13 cellular contexts compared by ENCODE assay signal in the genomic region with DNA sequence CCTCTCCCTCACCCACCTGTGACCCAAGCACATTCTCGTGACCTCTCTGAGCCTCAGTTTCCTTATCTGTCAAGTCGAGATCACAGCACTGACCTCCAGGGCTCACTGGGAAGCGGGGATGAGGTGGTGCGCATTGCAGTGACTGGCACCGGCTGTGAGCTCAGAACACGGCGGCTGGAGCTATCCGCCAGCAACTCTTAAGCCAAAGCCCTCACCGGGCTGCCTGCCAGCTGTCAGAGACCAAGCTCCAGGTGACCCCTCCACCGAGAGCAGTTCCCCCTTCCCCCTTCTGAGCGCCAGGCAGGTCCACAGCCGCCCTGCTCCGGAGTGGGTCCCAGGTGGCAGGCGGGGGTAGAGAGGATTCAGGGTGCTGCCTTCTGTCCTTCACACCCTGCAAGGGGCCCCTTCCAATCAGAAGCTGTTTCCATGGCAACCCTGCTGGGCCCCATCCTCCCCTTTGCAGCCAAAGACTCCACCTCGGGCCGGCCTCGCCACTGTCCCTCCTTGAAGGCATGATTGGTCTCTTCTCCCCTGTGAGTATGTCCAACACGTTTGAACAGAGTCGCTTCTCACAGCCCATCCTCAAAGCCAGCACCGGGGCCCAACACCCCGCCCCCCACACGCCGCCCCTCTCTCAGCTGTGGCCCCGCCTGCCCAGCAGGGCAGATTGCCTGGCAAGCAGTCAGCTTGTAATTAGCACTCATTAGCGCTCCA.
A peak's percentile ranks its signal among the peaks of the same experiment; 100 is the strongest.
DNase-seq lines count a peak whose midpoint lies in the region; ATAC-seq and TF ChIP-seq lines count a peak whose summit lies in the region.
"Had no signal": no experiment of that assay in that cellular context is flagged by ENCODE, and none has a peak within 500 bp of the region (broad histone marks: within the 10 kb centered on the region; RNA-seq: fewer than 3 reads in every experiment).

No MANE protein-coding gene starts in this region.

- H3K9me3 ChIP-seq in iPS-18a (ENCODE audit: control insufficient read depth, low read depth, low read length) (no peaks in the 10 kb centered on the region), thyroid gland (no peaks in the 10 kb centered on the region)
- H3K9me3 ChIP-seq: SJSA1 had no signal

- CTCF ChIA-PET in activated CD4-positive, alpha-beta memory T cell treated with anti-CD3 and anti-CD28 coated beads for 36 hours (lab: Charles Lee) = interaction anchor here (0.6 kb wide), 1 partner anchor 15 kb away, joined by 4 read pairs; no protein-coding TSS in a partner anchor
- CTCF ChIA-PET in activated CD4-positive, alpha-beta memory T cell treated with anti-CD3 and anti-CD28 coated beads, Interleukin-2, amount 10 ng/mL, durations not matched to agents 7 days and 5 days (lab: Charles Lee) = interaction anchor here (1.4 kb wide), 1 partner anchor 15 kb away, joined by 6 read pairs; no protein-coding TSS in a partner anchor

- whole genome bisulfite sequencing in thyroid gland, 2 donors = 18 to 20% methylated on average over 18 to 23 of the region's 25 CpGs

- intact Hi-C loops in activated CD4-positive, alpha-beta memory T cell treated with anti-CD3 and anti-CD28 coated beads for 36 hours (cut with micrococcal nuclease) = no loop called here
- intact Hi-C loops in thyroid gland (cut with DNase I) = no loop called here

- peaks cover 77% of the 10 kb centered on the region for H3K27me3 ChIP-seq in iPS-18a (ENCODE audit: control insufficient read depth, insufficient read depth, low read length)
- no peaks in the 10 kb centered on the region for H3K27me3 ChIP-seq in thyroid gland
- H3K27me3 ChIP-seq: MG63, SJSA1 had no signal

- peak; percentile 2 for DNase-seq in activated CD4-positive, alpha-beta memory T cell treated with anti-CD3 and anti-CD28 coated beads for 36 hours
- no peak for DNase-seq in activated CD4-positive, alpha-beta memory T cell treated with anti-CD3 and anti-CD28 coated beads, Interleukin-2, amount 10 ng/mL, durations not matched to agents 7 days and 5 days
- DNase-seq in NCI-H748 (lab: John Stamatoyannopoulos, UW; ENCODE audit: unreplicated experiment) = peak; percentile 88
- peak; percentile 18 to 40 for DNase-seq in thyroid gland
- DNase-seq in T-helper 2 cell treated with Interferon-gamma antibody and Interleukin-4, amounts not matched to agents 5 μg/mL and 100 μg/mL, for 36 hours (ENCODE audit: low spot score) = no peak
- DNase-seq in LoVo (ENCODE audit: low spot score) = no peak
- DNase-seq: activated CD4-positive, alpha-beta T cell treated with anti-CD3 and anti-CD28 coated beads, Interleukin-2, amount 10 ng/mL, durations not matched to agents 24 days and 14 days; effector CD4-positive, alpha-beta T cell; MG63; small intestine had no signal

- TF ChIP-seq CTCF in thyroid gland (IDR thresholded peaks at IDR 0.05) = no peak

- peak overlapping the region; percentile 6 for H3K4me3 ChIP-seq in iPS-18a (ENCODE audit: low read length)
- H3K4me3 ChIP-seq in thyroid gland (replicated peaks in 1 of 3) = no peak overlapping the region
- H3K4me3 ChIP-seq: MG63, SJSA1 had no signal

- H3K4me1 ChIP-seq in iPS-18a (ENCODE audit: control insufficient read depth, low read depth, low read length) (peaks cover 29% of the 10 kb centered on the region), thyroid gland (no peaks in the 10 kb centered on the region)

- H3K27me3 Mint-ChIP-seq in activated CD4-positive, alpha-beta memory T cell treated with anti-CD3 and anti-CD28 coated beads for 36 hours = peaks cover 30% of the 10 kb centered on the region
- H3K27me3 Mint-ChIP-seq in activated CD4-positive, alpha-beta memory T cell treated with anti-CD3 and anti-CD28 coated beads, Interleukin-2, amount 10 ng/mL, durations not matched to agents 7 days and 5 days = peaks cover 49% of the 10 kb centered on the region
- peaks cover 50% of the 10 kb centered on the region for H3K27me3 Mint-ChIP-seq in T-helper 2 cell treated with Interferon-gamma antibody and Interleukin-4, amounts not matched to agents 5 μg/mL and 100 μg/mL, for 36 hours (ENCODE audit: low read depth)

- H3K27ac Mint-ChIP-seq in activated CD4-positive, alpha-beta memory T cell treated with anti-CD3 and anti-CD28 coated beads for 36 hours = no peak overlapping the region
- H3K27ac Mint-ChIP-seq in activated CD4-positive, alpha-beta memory T cell treated with anti-CD3 and anti-CD28 coated beads, Interleukin-2, amount 10 ng/mL, durations not matched to agents 7 days and 5 days = no peak overlapping the region
- H3K27ac Mint-ChIP-seq in T-helper 2 cell treated with Interferon-gamma antibody and Interleukin-4, amounts not matched to agents 5 μg/mL and 100 μg/mL, for 36 hours = no peak overlapping the region
- H3K27ac Mint-ChIP-seq: activated CD4-positive, alpha-beta T cell treated with anti-CD3 and anti-CD28 coated beads, Interleukin-2, amount 10 ng/mL, durations not matched to agents 24 days and 14 days had no signal

- no peak overlapping the region for H3K9ac ChIP-seq in iPS-18a (ENCODE audit: low read length)

- ATAC-seq in GM18519 (IDR thresholded peaks at IDR 0.05; ENCODE audit: low FRiP score, unreplicated experiment) = no peak

- no peaks in the 10 kb centered on the region for H3K9me3 Mint-ChIP-seq in activated CD4-positive, alpha-beta memory T cell treated with anti-CD3 and anti-CD28 coated beads for 36 hours
- no peaks in the 10 kb centered on the region for H3K9me3 Mint-ChIP-seq in activated CD4-positive, alpha-beta memory T cell treated with anti-CD3 and anti-CD28 coated beads, Interleukin-2, amount 10 ng/mL, durations not matched to agents 7 days and 5 days
- no peaks in the 10 kb centered on the region for H3K9me3 Mint-ChIP-seq in T-helper 2 cell treated with Interferon-gamma antibody and Interleukin-4, amounts not matched to agents 5 μg/mL and 100 μg/mL, for 36 hours
- H3K9me3 Mint-ChIP-seq: activated CD4-positive, alpha-beta T cell treated with anti-CD3 and anti-CD28 coated beads, Interleukin-2, amount 10 ng/mL, durations not matched to agents 24 days and 14 days had no signal

- no peak overlapping the region for H3K4me3 Mint-ChIP-seq in activated CD4-positive, alpha-beta memory T cell treated with anti-CD3 and anti-CD28 coated beads for 36 hours
- H3K4me3 Mint-ChIP-seq in activated CD4-positive, alpha-beta memory T cell treated with anti-CD3 and anti-CD28 coated beads, Interleukin-2, amount 10 ng/mL, durations not matched to agents 7 days and 5 days = no peak overlapping the region
- H3K4me3 Mint-ChIP-seq in T-helper 2 cell treated with Interferon-gamma antibody and Interleukin-4, amounts not matched to agents 5 μg/mL and 100 μg/mL, for 36 hours = no peak overlapping the region
- H3K4me3 Mint-ChIP-seq: activated CD4-positive, alpha-beta T cell treated with anti-CD3 and anti-CD28 coated beads, Interleukin-2, amount 10 ng/mL, durations not matched to agents 24 days and 14 days had no signal

- H3K36me3 ChIP-seq in iPS-18a (ENCODE audit: control insufficient read depth, low read depth, low read length) (no peaks in the 10 kb centered on the region), thyroid gland (no peaks in the 10 kb centered on the region)
- H3K36me3 ChIP-seq: MG63, SJSA1 had no signal

- POLR2A ChIA-PET in activated CD4-positive, alpha-beta memory T cell treated with anti-CD3 and anti-CD28 coated beads for 36 hours (lab: Charles Lee) = no interaction called here
- POLR2A ChIA-PET in activated CD4-positive, alpha-beta memory T cell treated with anti-CD3 and anti-CD28 coated beads, Interleukin-2, amount 10 ng/mL, durations not matched to agents 7 days and 5 days (lab: Charles Lee) = no interaction called here

- no peak for TF ChIP-seq POLR2A in thyroid gland (IDR thresholded peaks at IDR 0.05)

- H3K27ac ChIP-seq in iPS-18a (ENCODE audit: low read length) (no peak overlapping the region), thyroid gland (no peak overlapping the region)
- H3K27ac ChIP-seq: SJSA1 had no signal

- no peaks in the 10 kb centered on the region for H3K4me1 Mint-ChIP-seq in activated CD4-positive, alpha-beta memory T cell treated with anti-CD3 and anti-CD28 coated beads for 36 hours (ENCODE audit: low read depth)
- no peaks in the 10 kb centered on the region for H3K4me1 Mint-ChIP-seq in activated CD4-positive, alpha-beta memory T cell treated with anti-CD3 and anti-CD28 coated beads, Interleukin-2, amount 10 ng/mL, durations not matched to agents 7 days and 5 days
- H3K4me1 Mint-ChIP-seq in T-helper 2 cell treated with Interferon-gamma antibody and Interleukin-4, amounts not matched to agents 5 μg/mL and 100 μg/mL, for 36 hours (ENCODE audit: low read depth) = no peaks in the 10 kb centered on the region
- H3K4me1 Mint-ChIP-seq: activated CD4-positive, alpha-beta T cell treated with anti-CD3 and anti-CD28 coated beads, Interleukin-2, amount 10 ng/mL, durations not matched to agents 24 days and 14 days had no signal

- H3K36me3 Mint-ChIP-seq in activated CD4-positive, alpha-beta memory T cell treated with anti-CD3 and anti-CD28 coated beads for 36 hours = no peaks in the 10 kb centered on the region
- no peaks in the 10 kb centered on the region for H3K36me3 Mint-ChIP-seq in activated CD4-positive, alpha-beta memory T cell treated with anti-CD3 and anti-CD28 coated beads, Interleukin-2, amount 10 ng/mL, durations not matched to agents 7 days and 5 days (ENCODE audit: low read depth)
- H3K36me3 Mint-ChIP-seq in T-helper 2 cell treated with Interferon-gamma antibody and Interleukin-4, amounts not matched to agents 5 μg/mL and 100 μg/mL, for 36 hours (ENCODE audit: low read depth) = no peaks in the 10 kb centered on the region

Comparison
In these comparisons a context has a peak if more than half of its experiments do, and no peak if none do; other contexts are left out.
1. DNase-seq: peak in activated CD4-positive, alpha-beta memory T cell treated with anti-CD3 and anti-CD28 coated beads for 36 hours (single experiment), NCI-H748 (single experiment) and thyroid gland (2 of 2); none in activated CD4-positive, alpha-beta memory T cell treated with anti-CD3 and anti-CD28 coated beads, Interleukin-2, amount 10 ng/mL, durations not matched to agents 7 days and 5 days (single experiment), T-helper 2 cell treated with Interferon-gamma antibody and Interleukin-4, amounts not matched to agents 5 μg/mL and 100 μg/mL, for 36 hours (single experiment) and LoVo (single experiment).